ENCODE assay signal across 10 cellular contexts in genomic region chr3:141379250-141379872, GRCh38. TPM values are rescaled to one million over a fixed set of nuclear protein-coding genes. Genes with fewer than 3 reads are reported as not detected.
DNase-seq lines count a peak whose midpoint lies in the region; ATAC-seq and TF ChIP-seq lines count a peak whose summit lies in the region.
"Had no signal": no experiment of that assay in that cellular context is flagged by ENCODE, and none has a peak within 500 bp of the region (broad histone marks: within the 10 kb centered on the region; RNA-seq: fewer than 3 reads in every experiment).

No MANE protein-coding gene starts in this region.

- H3K4me3 Mint-ChIP-seq in naive B cell: peak overlapping the region in 1 of 8 donors; percentile 24

- no peaks in the 10 kb centered on the region for H3K79me1 ChIP-seq in trophoblast cell (ENCODE audit: low read length)

- peaks cover 61% of the 10 kb centered on the region for H3K79me2 ChIP-seq in KMS-11 (ENCODE audit: insufficient read depth, low read depth)
- no peaks in the 10 kb centered on the region for H3K79me2 ChIP-seq in trophoblast cell (ENCODE audit: control insufficient read depth, insufficient read depth, low read length, poor library complexity)

- H3K14ac ChIP-seq in trophoblast cell (ENCODE audit: low read length): no peak overlapping the region

- no peaks in the 10 kb centered on the region for H3K36me3 ChIP-seq in KMS-11 (ENCODE audit: insufficient read depth)
- H3K36me3 ChIP-seq in trophoblast cell (ENCODE audit: control insufficient read depth in 1 of 2, insufficient read depth in 2 of 2, low read length in 2 of 2): peaks cover 11 to 27% of the 10 kb centered on the region in 2 experiments

- peaks cover 0 to 4% (median 0%) of the 10 kb centered on the region in 3 donors for H3K27me3 Mint-ChIP-seq in naive B cell

- no peaks in the 10 kb centered on the region for H3K9me3 Mint-ChIP-seq in naive B cell

- H3K27me3 ChIP-seq in KMS-11 (ENCODE audit: insufficient read depth, low read depth): no peaks in the 10 kb centered on the region
- no peaks in the 10 kb centered on the region for H3K27me3 ChIP-seq in trophoblast cell (ENCODE audit: insufficient read depth, low read length)
- no peaks in the 10 kb centered on the region for H3K27me3 ChIP-seq in dorsolateral prefrontal cortex

- H3K4me2 ChIP-seq in KMS-11 (peak overlapping the region; percentile 99), trophoblast cell (ENCODE audit: low read length) (no peak overlapping the region)

- no peak overlapping the region for H2AK5ac ChIP-seq in trophoblast cell (ENCODE audit: low read length)

- H2BK12ac ChIP-seq in trophoblast cell (ENCODE audit: low read length): no peak overlapping the region

- H3K4me1 ChIP-seq in KMS-11 (ENCODE audit: low read depth, poor library complexity, severe bottlenecking) (peaks cover 100% of the 10 kb centered on the region), trophoblast cell (ENCODE audit: control insufficient read depth in 1 of 2, insufficient read depth in 2 of 2, low read length in 2 of 2) (no peaks in the 10 kb centered on the region)

- H4K12ac ChIP-seq in trophoblast cell (ENCODE audit: low read depth, low read length): no peak overlapping the region

- H4K20me1 ChIP-seq in KMS-11 (ENCODE audit: insufficient read depth): no peaks in the 10 kb centered on the region

- H3K4me1 Mint-ChIP-seq in naive B cell: peaks cover 0 to 4% (median 4%) of the 10 kb centered on the region in 3 donors

- H3K27ac Mint-ChIP-seq in naive B cell: peak overlapping the region in 1 of 6 donors; percentile 70

- H4K8ac ChIP-seq in trophoblast cell (ENCODE audit: low read depth, low read length): no peak overlapping the region

- H3K9me3 ChIP-seq in trophoblast cell (ENCODE audit: insufficient read depth, low read depth, low read length): peaks cover 3% of the 10 kb centered on the region

- no CpG with 5 or more reads among the region's 12 CpGs for WGBS in trophoblast cell (ENCODE audit: extremely low coverage, insufficient coverage, insufficient read length)

- H3K4me3 ChIP-seq in KMS-11 (IDR thresholded peaks at IDR 0.05; ENCODE audit: insufficient read depth, low read depth, low read length): no peak overlapping the region
- no peak overlapping the region for H3K4me3 ChIP-seq in trophoblast cell (ENCODE audit: low read depth, low read length)
- no peak overlapping the region for H3K4me3 ChIP-seq in dorsolateral prefrontal cortex
- H3K4me3 ChIP-seq: SK-N-MC had no signal

- H2BK120ac ChIP-seq in trophoblast cell (ENCODE audit: insufficient read depth, low read length, poor library complexity): no peak overlapping the region

- H3K23ac ChIP-seq in trophoblast cell (ENCODE audit: low read length): no peak overlapping the region

- H4K91ac ChIP-seq in trophoblast cell (ENCODE audit: low read depth, low read length): no peak overlapping the region

- no peak for DNase-seq in naive B cell
- no peak for DNase-seq in trophoblast cell
- no peak for DNase-seq in DMS153 (lab: John Stamatoyannopoulos, UW)
- DNase-seq in dorsolateral prefrontal cortex: no peak
- DNase-seq: left cardiac atrium had no signal

- H3K36me3 Mint-ChIP-seq in naive B cell: no peaks in the 10 kb centered on the region

- no peak overlapping the region for H2BK5ac ChIP-seq in trophoblast cell (ENCODE audit: low read depth, low read length, poor library complexity)

- H3K9ac ChIP-seq in KMS-11: peak overlapping the region; percentile 98
- no peak overlapping the region for H3K9ac ChIP-seq in trophoblast cell (ENCODE audit: low read length)

- H3K27ac ChIP-seq in KMS-11: peak overlapping the region; percentile 99
- H3K27ac ChIP-seq in trophoblast cell (ENCODE audit: low read depth, low read length): no peak overlapping the region
- H3K27ac ChIP-seq in dorsolateral prefrontal cortex: peak overlapping the region in 2 of 59 donors; percentile 69 to 91
- H3K27ac ChIP-seq: HL-60 had no signal

- intact Hi-C loops in dorsolateral prefrontal cortex (cut with DNase I): no loop called here

- H3K4ac ChIP-seq in trophoblast cell (ENCODE audit: low read depth, low read length): no peak overlapping the region

- no peak overlapping the region for H2AFZ ChIP-seq in KMS-11 (ENCODE audit: low read depth)
- H2AFZ ChIP-seq in trophoblast cell (ENCODE audit: insufficient read depth, low read length, poor library complexity): no peak overlapping the region

- no peak overlapping the region for H3K18ac ChIP-seq in trophoblast cell (ENCODE audit: low read length)

- in situ Hi-C loops in GM18951 (cut with MboI; ENCODE audit: low sequenced_read_pairs, unreplicated experiment): no loop called here

- ATAC-seq in GM21825 (IDR thresholded peaks at IDR 0.05; ENCODE audit: unreplicated experiment): peak; percentile 43
- peak; percentile 20 to 61 for ATAC-seq in naive B cell (ENCODE audit: low read depth in 2 of 2)

- TF ChIP-seq CTCF in KMS-11 (conservative IDR thresholded peaks at IDR 0.05; ENCODE audit: low read depth, low read length): no peak
- no peak for TF ChIP-seq CTCF in dorsolateral prefrontal cortex (IDR thresholded peaks at IDR 0.05 in 54 of 56, conservative IDR thresholded peaks at IDR 0.05 in 2 of 56; ENCODE audit: low read depth in 1 of 56, partially characterized antibody in 56 of 56)

- TF ChIP-seq POLR2A in GM18951 (IDR thresholded peaks at IDR 0.05; ENCODE audit: extremely low read depth, insufficient read depth, insufficient read length): peak; percentile 55

RNA-seq across cellular contexts. Expression of gene ZBTB38, which starts 11.1 kb away (rescaled TPM):
- polyA plus RNA-seq in naive B cell (ENCODE audit: low read depth in 6 of 6): 10 to 100 TPM; 15.9 to 48.1 (median 35.4) TPM
- 38.2 and 38.5 TPM in 2 replicates for polyA plus RNA-seq in trophoblast cell (2013)
- total RNA-seq in dorsolateral prefrontal cortex: 100 to 1,000 TPM; 101 to 187 (median 131) TPM
